Comparison of ENCODE assay signal across 11 cellular contexts in genomic region chrX:17078031-17078730, GRCh38.
DNase-seq lines count a peak whose midpoint lies in the region; ATAC-seq, FAIRE-seq and TF ChIP-seq lines count a peak whose summit lies in the region.
"Had no signal": no experiment of that assay in that cellular context is flagged by ENCODE, and none has a peak within 500 bp of the region (broad histone marks: within the 10 kb centered on the region; RNA-seq: fewer than 3 reads in every experiment).

No MANE protein-coding gene starts in this region.

- TF ChIP-seq CTCF in LNCaP clone FGC (IDR thresholded peaks at IDR 0.05; ENCODE audit: control insufficient read depth, extremely low read depth, insufficient read depth) (no peak), endothelial cell of umbilical vein (IDR thresholded peaks at IDR 0.05; ENCODE audit: extremely low read depth in 1 of 2, insufficient read depth in 1 of 2, low read depth in 1 of 2, low read length in 2 of 2) (no peak), WTC11 (IDR thresholded peaks at IDR 0.05) (no peak)

- H3K79me2 ChIP-seq in endothelial cell of umbilical vein (ENCODE audit: control insufficient read depth, insufficient read depth, low read length), result no peaks in the 10 kb centered on the region

- no peak for ATAC-seq in naive thymus-derived CD4-positive, alpha-beta T cell
- ATAC-seq in WTC11, result no peak
- ATAC-seq in activated CD8-positive, alpha-beta T cell treated with anti-CD3 and anti-CD28 coated beads, Interleukin-2, amount 10 ng/mL, durations not matched to agents 7 days and 5 days, result no peak

- no peak overlapping the region for H3K4me3 Mint-ChIP-seq in naive thymus-derived CD4-positive, alpha-beta T cell
- H3K4me3 Mint-ChIP-seq in WTC11, result no peak overlapping the region
- no peak overlapping the region for H3K4me3 Mint-ChIP-seq in activated CD8-positive, alpha-beta T cell treated with anti-CD3 and anti-CD28 coated beads, Interleukin-2, amount 10 ng/mL, durations not matched to agents 7 days and 5 days
- H3K4me3 Mint-ChIP-seq: CD4-positive, alpha-beta memory T cell had no signal

- BruUV-seq in endothelial cell of umbilical vein (replicated peaks; lab: Mats Ljungman, UMichigan), result no TSS peak

- H3K9me3 Mint-ChIP-seq in naive thymus-derived CD4-positive, alpha-beta T cell, result peaks cover 0 to 2% (median 0%) of the 10 kb centered on the region in 11 donors
- H3K9me3 Mint-ChIP-seq in WTC11, result no peaks in the 10 kb centered on the region
- no peaks in the 10 kb centered on the region for H3K9me3 Mint-ChIP-seq in activated CD8-positive, alpha-beta T cell treated with anti-CD3 and anti-CD28 coated beads, Interleukin-2, amount 10 ng/mL, durations not matched to agents 7 days and 5 days (ENCODE audit: insufficient read depth)
- H3K9me3 Mint-ChIP-seq: CD4-positive, alpha-beta memory T cell had no signal

- POLR2A ChIA-PET in endothelial cell of umbilical vein (lab: Charles Lee), result no interaction called here
- POLR2A ChIA-PET in naive thymus-derived CD4-positive, alpha-beta T cell (lab: Charles Lee), result no interaction called here
- POLR2A ChIA-PET in WTC11 (lab: Charles Lee), result no interaction called here
- POLR2A ChIA-PET in activated CD8-positive, alpha-beta T cell treated with anti-CD3 and anti-CD28 coated beads, Interleukin-2, amount 10 ng/mL, durations not matched to agents 7 days and 5 days (lab: Charles Lee), result no interaction called here

- H3K4me1 Mint-ChIP-seq in naive thymus-derived CD4-positive, alpha-beta T cell, result peaks cover 0 to 5% (median 0%) of the 10 kb centered on the region in 7 donors
- H3K4me1 Mint-ChIP-seq in WTC11, result no peaks in the 10 kb centered on the region
- H3K4me1 Mint-ChIP-seq in activated CD8-positive, alpha-beta T cell treated with anti-CD3 and anti-CD28 coated beads, Interleukin-2, amount 10 ng/mL, durations not matched to agents 7 days and 5 days (ENCODE audit: low read depth), result peaks cover 6% of the 10 kb centered on the region
- H3K4me1 Mint-ChIP-seq: CD4-positive, alpha-beta memory T cell had no signal

- peak overlapping the region; percentile 28 for H3K27ac ChIP-seq in endothelial cell of umbilical vein (ENCODE audit: insufficient read depth, low read depth, low read length)
- H3K27ac ChIP-seq in naive thymus-derived CD4-positive, alpha-beta T cell (ENCODE audit: low read depth, low read length), result no peak overlapping the region

- no peak overlapping the region for H2AFZ ChIP-seq in endothelial cell of umbilical vein (ENCODE audit: low read depth, low read length)

- no peaks in the 10 kb centered on the region for H3K9me3 ChIP-seq in endothelial cell of umbilical vein (replicated peaks; ENCODE audit: control insufficient read depth, insufficient read depth, low read length)
- no peaks in the 10 kb centered on the region for H3K9me3 ChIP-seq in naive thymus-derived CD4-positive, alpha-beta T cell (ENCODE audit: control insufficient read depth in 2 of 3, low read length in 3 of 3)

- H3K27me3 Mint-ChIP-seq in naive thymus-derived CD4-positive, alpha-beta T cell, result peaks cover 0 to 4% (median 0%) of the 10 kb centered on the region in 5 donors
- H3K27me3 Mint-ChIP-seq in WTC11 (ENCODE audit: low read depth), result no peaks in the 10 kb centered on the region
- H3K27me3 Mint-ChIP-seq in activated CD8-positive, alpha-beta T cell treated with anti-CD3 and anti-CD28 coated beads, Interleukin-2, amount 10 ng/mL, durations not matched to agents 7 days and 5 days (ENCODE audit: low read depth), result peaks cover 14% of the 10 kb centered on the region

- TF ChIP-seq POLR2A in endothelial cell of umbilical vein (IDR thresholded peaks at IDR 0.05; ENCODE audit: low read depth, low read length) (no peak), erythroblast (IDR thresholded peaks at IDR 0.05; ENCODE audit: low read length) (no peak)

- no peaks in the 10 kb centered on the region for H3K9me1 ChIP-seq in endothelial cell of umbilical vein (replicated peaks; ENCODE audit: control insufficient read depth, extremely low read depth, insufficient read depth, low read length)

- peak overlapping the region; percentile 34 for H3K4me2 ChIP-seq in endothelial cell of umbilical vein (ENCODE audit: insufficient read depth, low read length)

- peak; percentile 89 for FAIRE-seq in endothelial cell of umbilical vein (lab: Jason Lieb, UNC)

- H3K27me3 ChIP-seq in endothelial cell of umbilical vein (ENCODE audit: control insufficient read depth in 2 of 2, insufficient read depth in 2 of 2, low read length in 2 of 2), result no peaks in the 10 kb centered on the region
- no peaks in the 10 kb centered on the region for H3K27me3 ChIP-seq in naive thymus-derived CD4-positive, alpha-beta T cell (ENCODE audit: control insufficient read depth in 2 of 2, insufficient read depth in 2 of 2, low read length in 2 of 2)

- peaks cover 14% of the 10 kb centered on the region for H3K4me1 ChIP-seq in endothelial cell of umbilical vein (ENCODE audit: control insufficient read depth, extremely low read depth, insufficient read depth, low read length)
- H3K4me1 ChIP-seq in naive thymus-derived CD4-positive, alpha-beta T cell (ENCODE audit: control insufficient read depth in 2 of 2, insufficient read depth in 2 of 2, low read length in 2 of 2), result no peaks in the 10 kb centered on the region

- H3K9ac ChIP-seq in endothelial cell of umbilical vein (replicated peaks; ENCODE audit: extremely low read depth, insufficient read depth, low read length), result peak overlapping the region; percentile 13

- H3K36me3 ChIP-seq in endothelial cell of umbilical vein (ENCODE audit: control insufficient read depth in 2 of 2, extremely low read depth in 1 of 2, insufficient read depth in 2 of 2, low read length in 2 of 2), result no peaks in the 10 kb centered on the region
- no peaks in the 10 kb centered on the region for H3K36me3 ChIP-seq in naive thymus-derived CD4-positive, alpha-beta T cell (ENCODE audit: control insufficient read depth in 2 of 3, insufficient read depth in 3 of 3, low read length in 3 of 3)

- H4K20me1 ChIP-seq in endothelial cell of umbilical vein (replicated peaks; ENCODE audit: control insufficient read depth, extremely low read depth, insufficient read depth, low read length), result no peaks in the 10 kb centered on the region

- DNase-seq in AG20443 (ENCODE audit: low spot score) (peak; percentile 36), LNCaP clone FGC (ENCODE audit: low read depth) (peak; percentile 59), endothelial cell of umbilical vein (ENCODE audit: low read depth, low spot score) (peak; percentile 26), occipital lobe (lab: John Stamatoyannopoulos, UW) (peak; percentile 3), erythroblast (lab: John Stamatoyannopoulos, UW) (no peak), WTC11 (ENCODE audit: low spot score) (no peak)
- DNase-seq in naive thymus-derived CD4-positive, alpha-beta T cell, result no peak
- no peak for DNase-seq in activated CD8-positive, alpha-beta T cell treated with anti-CD3 and anti-CD28 coated beads, Interleukin-2, amount 10 ng/mL, durations not matched to agents 7 days and 5 days
- DNase-seq: activated T-cell treated with anti-CD3 and anti-CD28 coated beads for 4 hours; CD4-positive, alpha-beta memory T cell; NCI-H446 treated with DMSO at 0.1 percent for 48 hours had no signal

- intact Hi-C loops in endothelial cell of umbilical vein (cut with micrococcal nuclease), result no loop called here
- intact Hi-C loops in naive thymus-derived CD4-positive, alpha-beta T cell (cut with micrococcal nuclease), result no loop called here

- CTCF ChIA-PET in endothelial cell of umbilical vein (lab: Charles Lee), result interaction anchor here (1.2 to 1.5 kb wide), 3 partner anchors 32 to 252 kb away, joined by 4 to 5 read pairs (median 5); no protein-coding TSS in a partner anchor
- CTCF ChIA-PET in naive thymus-derived CD4-positive, alpha-beta T cell (lab: Charles Lee), result no interaction called here
- CTCF ChIA-PET in WTC11 (lab: Charles Lee), result no interaction called here
- CTCF ChIA-PET in activated CD8-positive, alpha-beta T cell treated with anti-CD3 and anti-CD28 coated beads, Interleukin-2, amount 10 ng/mL, durations not matched to agents 7 days and 5 days (lab: Charles Lee), result no interaction called here

- H3K27ac Mint-ChIP-seq in naive thymus-derived CD4-positive, alpha-beta T cell, result no peak overlapping the region
- H3K27ac Mint-ChIP-seq in WTC11, result no peak overlapping the region
- H3K27ac Mint-ChIP-seq in activated CD8-positive, alpha-beta T cell treated with anti-CD3 and anti-CD28 coated beads, Interleukin-2, amount 10 ng/mL, durations not matched to agents 7 days and 5 days, result no peak overlapping the region
- H3K27ac Mint-ChIP-seq: CD4-positive, alpha-beta memory T cell had no signal

- H3K36me3 Mint-ChIP-seq in naive thymus-derived CD4-positive, alpha-beta T cell, result no peaks in the 10 kb centered on the region
- H3K36me3 Mint-ChIP-seq in WTC11, result no peaks in the 10 kb centered on the region
- H3K36me3 Mint-ChIP-seq in activated CD8-positive, alpha-beta T cell treated with anti-CD3 and anti-CD28 coated beads, Interleukin-2, amount 10 ng/mL, durations not matched to agents 7 days and 5 days (ENCODE audit: low read depth), result no peaks in the 10 kb centered on the region
- H3K36me3 Mint-ChIP-seq: CD4-positive, alpha-beta memory T cell had no signal

- dilution Hi-C loops in endothelial cell of umbilical vein (cut with MboI; ENCODE audit: extremely low pct_ligation_motif_present, low sequenced_read_pairs), result no loop called here

- no peak overlapping the region for H3K4me3 ChIP-seq in LNCaP clone FGC (ENCODE audit: low read depth, low read length)
- no peak overlapping the region for H3K4me3 ChIP-seq in endothelial cell of umbilical vein (replicated peaks in 1 of 3; ENCODE audit: insufficient read depth in 1 of 3, low read depth in 1 of 3, low read length in 3 of 3)
- no peak overlapping the region for H3K4me3 ChIP-seq in naive thymus-derived CD4-positive, alpha-beta T cell (ENCODE audit: low read length)

TF ChIP-seq in endothelial cell of umbilical vein, 7 proteins besides CTCF, POLR2A, EP300 and RAD21:
- TF ChIP-seq GATA2 (IDR thresholded peaks at IDR 0.05; ENCODE audit: insufficient read depth, insufficient read length, low read depth, low read length), result peak; percentile 55
- TF ChIP-seq MYC (IDR thresholded peaks at IDR 0.05; ENCODE audit: low read depth, low read length), result no peak

TF ChIP-seq in WTC11, 78 proteins besides CTCF, POLR2A, EP300 and RAD21 (continues in another document):
- TF ChIP-seq ZNF138 (CRISPR knock-in tag; conservative IDR thresholded peaks at IDR 0.05) (no peak), IRF1 (CRISPR knock-in tag; IDR thresholded peaks at IDR 0.05) (no peak), JAZF1 (CRISPR knock-in tag; IDR thresholded peaks at IDR 0.05) (no peak), GABPB1 (CRISPR knock-in tag; IDR thresholded peaks at IDR 0.05) (no peak)

Comparison
In these comparisons a context has a peak if more than half of its experiments do, and no peak if none do; other contexts are left out.
1. DNase-seq: peak in AG20443 (single experiment), LNCaP clone FGC (single experiment), endothelial cell of umbilical vein (single experiment) and occipital lobe (single experiment); none in naive thymus-derived CD4-positive, alpha-beta T cell (0 of 9), erythroblast (0 of 2), WTC11 (single experiment) and activated CD8-positive, alpha-beta T cell treated with anti-CD3 and anti-CD28 coated beads, Interleukin-2, amount 10 ng/mL, durations not matched to agents 7 days and 5 days (single experiment).